In genomic region chr1:211830055-211830329, GRCh38 we compare ENCODE assay signal across 1 cellular context.
TF ChIP-seq lines count a peak whose summit lies in the region.

No MANE protein-coding gene starts in this region.

TF ChIP-seq in GM12878, 131 proteins besides CTCF, POLR2A, EP300 and RAD21 (continued from another document):
- TF ChIP-seq E2F8 (IDR thresholded peaks at IDR 0.05; ENCODE audit: low read depth, partially characterized antibody) = no peak
- peak; percentile 32 for TF ChIP-seq BACH1 (IDR thresholded peaks at IDR 0.05; ENCODE audit: borderline replicate concordance)
- peak; percentile 53 for TF ChIP-seq RUNX3 (IDR thresholded peaks at IDR 0.05; ENCODE audit: low read length)
- TF ChIP-seq BHLHE40 (IDR thresholded peaks at IDR 0.05; ENCODE audit: borderline replicate concordance in 1 of 2, low read depth in 2 of 2, low read length in 1 of 2) = 0 out of 4 replicates have a peak, but pooled peaks of 1 of the 2 experiments have one; percentile 4
- TF ChIP-seq SRF (IDR thresholded peaks at IDR 0.05; ENCODE audit: low read depth in 2 of 2, low read length in 2 of 2) = no peak
